In genomic region chr3:185914911-185915629, GRCh38 we compare ENCODE assay signal across 17 cellular contexts. TPM values are rescaled to one million over a fixed set of nuclear protein-coding genes. Genes with fewer than 3 reads are reported as not detected.
DNase-seq lines count a peak whose midpoint lies in the region; ATAC-seq and TF ChIP-seq lines count a peak whose summit lies in the region.
"Had no signal": no experiment of that assay in that cellular context is flagged by ENCODE, and none has a peak within 500 bp of the region (broad histone marks: within the 10 kb centered on the region; RNA-seq: fewer than 3 reads in every experiment).

No MANE protein-coding gene starts in this region.

- H3K27me3 Mint-ChIP-seq in MCF 10A (ENCODE audit: insufficient read depth, unreplicated experiment) (no peaks in the 10 kb centered on the region), endodermal cell (ENCODE audit: insufficient read depth) (no peaks in the 10 kb centered on the region)
- H3K27me3 Mint-ChIP-seq in stimulated activated naive B cell treated with anti-CD40 and anti-IgM and Interleukin-4, amounts not matched to agents 10 μg/mL and 1 μg/mL and 100 μg/mL, for 72 hours: no peaks in the 10 kb centered on the region

- H3K4me1 Mint-ChIP-seq in MCF 10A (ENCODE audit: insufficient read depth, unreplicated experiment) (no peaks in the 10 kb centered on the region), endodermal cell (no peaks in the 10 kb centered on the region)
- peaks cover 0 to 6% of the 10 kb centered on the region in 2 donors for H3K4me1 Mint-ChIP-seq in stimulated activated naive B cell treated with anti-CD40 and anti-IgM and Interleukin-4, amounts not matched to agents 10 μg/mL and 1 μg/mL and 100 μg/mL, for 72 hours

- POLR2A ChIA-PET in MCF 10A (lab: Yijun Ruan, JAX): interaction anchor here (0.6 to 5.4 kb wide), 8 partner anchors 12 to 468 kb away, joined by 3 to 91 read pairs (median 4); partner anchors contain the start of gene TRA2B

- TF ChIP-seq CTCF in MCF 10A (IDR thresholded peaks at IDR 0.05; ENCODE audit: unreplicated experiment) (no peak), mammary epithelial cell (conservative IDR thresholded peaks at IDR 0.05 in 1 of 2, IDR thresholded peaks at IDR 0.05 in 1 of 2; ENCODE audit: extremely low read depth in 1 of 2, insufficient read depth in 1 of 2, low read depth in 1 of 2, low read length in 2 of 2) (no peak), endodermal cell (conservative IDR thresholded peaks at IDR 0.05) (no peak)

- H3K9me3 Mint-ChIP-seq in MCF 10A (ENCODE audit: unreplicated experiment) (no peaks in the 10 kb centered on the region), endodermal cell (no peaks in the 10 kb centered on the region)
- H3K9me3 Mint-ChIP-seq in stimulated activated naive B cell treated with anti-CD40 and anti-IgM and Interleukin-4, amounts not matched to agents 10 μg/mL and 1 μg/mL and 100 μg/mL, for 72 hours: peaks cover 0 to 2% of the 10 kb centered on the region in 2 donors

- H3K27me3 ChIP-seq in mammary epithelial cell (ENCODE audit: insufficient read depth, low read length) (no peaks in the 10 kb centered on the region), endodermal cell (ENCODE audit: control insufficient read depth, insufficient read depth, low read length, poor library complexity, severe bottlenecking) (no peaks in the 10 kb centered on the region)
- H3K27me3 ChIP-seq: dorsolateral prefrontal cortex, spleen had no signal

- DNase-seq in MCF 10A (ENCODE audit: unreplicated experiment): no peak
- no peak for DNase-seq in mammary epithelial cell
- DNase-seq in NAMALWA (ENCODE audit: low spot score): peak; percentile 46
- no peak for DNase-seq in endodermal cell
- DNase-seq in stimulated activated naive B cell treated with anti-CD40 and anti-IgM and Interleukin-4, amounts not matched to agents 10 μg/mL and 1 μg/mL and 100 μg/mL, for 72 hours: no peak
- no peak for DNase-seq in NCI-H2196 treated with DMSO at 0.1 percent for 48 hours (lab: John Stamatoyannopoulos, UW; ENCODE audit: unreplicated experiment)
- DNase-seq: activated CD4-positive, alpha-beta T cell treated with anti-CD3 and anti-CD28 coated beads, Interleukin-2, amount 50 U/mL, for 4 hours; dorsolateral prefrontal cortex; hypothalamus; left cardiac atrium; NCI-H2029 treated with DMSO at 0.1 percent for 48 hours; NCI-H69; posterior cingulate gyrus; spleen had no signal

- intact Hi-C loops in MCF 10A (cut with micrococcal nuclease) (no loop called here), mammary epithelial cell (cut with micrococcal nuclease) (no loop called here)

- no peak overlapping the region for H3K27ac ChIP-seq in mammary epithelial cell (ENCODE audit: insufficient read depth, low read depth, low read length)
- no peak overlapping the region for H3K27ac ChIP-seq in endodermal cell (ENCODE audit: low read depth, low read length)

- H3K36me3 ChIP-seq in mammary epithelial cell (ENCODE audit: insufficient read depth, low read length): peaks cover 52% of the 10 kb centered on the region
- H3K36me3 ChIP-seq in endodermal cell (ENCODE audit: control insufficient read depth, insufficient read depth, low read length): peaks cover 73% of the 10 kb centered on the region

- H4K20me1 ChIP-seq in mammary epithelial cell (ENCODE audit: insufficient read depth, low read length): no peaks in the 10 kb centered on the region

- H3K9ac ChIP-seq in mammary epithelial cell (ENCODE audit: insufficient read depth, low read length): no peak overlapping the region
- no peak overlapping the region for H3K9ac ChIP-seq in endodermal cell (ENCODE audit: extremely low read depth, low read length, poor library complexity, severe bottlenecking)

- CTCF ChIA-PET in MCF 10A (lab: Yijun Ruan, JAX) (interaction anchor here (0.7 to 1.2 kb wide), 3 partner anchors 254 to 666 kb away, joined by 3 to 4 read pairs (median 3); no protein-coding TSS in a partner anchor), mammary epithelial cell (lab: Charles Lee; ENCODE audit: low non-redundant PET) (no interaction called here)

- no peak for ATAC-seq in stimulated activated naive B cell treated with anti-CD40 and anti-IgM and Interleukin-4, amounts not matched to agents 10 μg/mL and 1 μg/mL and 100 μg/mL, for 72 hours (replicated peaks)
- ATAC-seq in GM19023 (IDR thresholded peaks at IDR 0.05; ENCODE audit: unreplicated experiment): no peak
- no peak for ATAC-seq in HG02642 (IDR thresholded peaks at IDR 0.05; ENCODE audit: poor library complexity, unreplicated experiment)
- ATAC-seq: left cardiac atrium, Panc1 had no signal

- H3K4me2 ChIP-seq in mammary epithelial cell (ENCODE audit: insufficient read depth, low read depth, low read length): no peak overlapping the region

- H3K4me1 ChIP-seq in mammary epithelial cell (ENCODE audit: insufficient read depth, low read length): no peaks in the 10 kb centered on the region
- H3K4me1 ChIP-seq in endodermal cell (ENCODE audit: control insufficient read depth, insufficient read depth, low read length): no peaks in the 10 kb centered on the region
- H3K4me1 ChIP-seq: spleen had no signal

- H3K27ac Mint-ChIP-seq in MCF 10A (ENCODE audit: low read depth, unreplicated experiment) (peak overlapping the region; percentile 9), endodermal cell (peak overlapping the region; percentile 78)
- peak overlapping the region; percentile 44 for H3K27ac Mint-ChIP-seq in stimulated activated naive B cell treated with anti-CD40 and anti-IgM and Interleukin-4, amounts not matched to agents 10 μg/mL and 1 μg/mL and 100 μg/mL, for 72 hours

- WGBS in mammary epithelial cell (ENCODE audit: low coverage, missing lambda C conversion rate): 65% methylated on average over 6 of the region's 6 CpGs
- WGBS in endodermal cell (ENCODE audit: insufficient coverage in 1 of 2, insufficient read length in 1 of 2), 2 experiments: 95 to 98% methylated on average over 6 of the region's 6 CpGs

- no peak overlapping the region for H3K4me3 Mint-ChIP-seq in MCF 10A (ENCODE audit: unreplicated experiment)
- no peak overlapping the region for H3K4me3 Mint-ChIP-seq in endodermal cell
- no peak overlapping the region for H3K4me3 Mint-ChIP-seq in stimulated activated naive B cell treated with anti-CD40 and anti-IgM and Interleukin-4, amounts not matched to agents 10 μg/mL and 1 μg/mL and 100 μg/mL, for 72 hours

- dilution Hi-C loops in mammary epithelial cell (cut with HindIII; ENCODE audit: low sequenced_read_pairs): loop anchor here (5.0 kb wide), 1 partner anchor 77 kb away; no protein-coding TSS in a partner anchor

- H2AFZ ChIP-seq in mammary epithelial cell (ENCODE audit: low read depth, low read length): no peak overlapping the region

- in situ Hi-C loops in mammary epithelial cell (cut with MboI; ENCODE audit: low sequenced_read_pairs in 2 of 2): loop anchor here in 1 of 2 donors (25.0 kb wide), 1 partner anchor 253 kb away; no protein-coding TSS in a partner anchor

- H3K9me3 ChIP-seq in mammary epithelial cell (replicated peaks; ENCODE audit: insufficient read depth, low read length) (no peaks in the 10 kb centered on the region), endodermal cell (ENCODE audit: control insufficient read depth, low read length) (no peaks in the 10 kb centered on the region)
- H3K9me3 ChIP-seq: spleen had no signal

- H3K36me3 Mint-ChIP-seq in MCF 10A (ENCODE audit: insufficient read depth, unreplicated experiment) (peaks cover 85% of the 10 kb centered on the region), endodermal cell (ENCODE audit: low read depth) (peaks cover 57% of the 10 kb centered on the region)
- peaks cover 19 to 43% of the 10 kb centered on the region in 2 donors for H3K36me3 Mint-ChIP-seq in stimulated activated naive B cell treated with anti-CD40 and anti-IgM and Interleukin-4, amounts not matched to agents 10 μg/mL and 1 μg/mL and 100 μg/mL, for 72 hours

- peaks cover 58% of the 10 kb centered on the region for H3K79me2 ChIP-seq in mammary epithelial cell (ENCODE audit: insufficient read depth, low read length)

- BruUV-seq in MCF 10A (replicated peaks; lab: Mats Ljungman, UMichigan): no TSS peak
- BruUV-seq in mammary epithelial cell (replicated peaks; lab: Mats Ljungman, UMichigan): no TSS peak

- no peak overlapping the region for H3K4me3 ChIP-seq in mammary epithelial cell (replicated peaks in 1 of 3; ENCODE audit: insufficient read depth in 1 of 3, low read depth in 2 of 3, low read length in 3 of 3)
- no peak overlapping the region for H3K4me3 ChIP-seq in endodermal cell (ENCODE audit: low read length)
- H3K4me3 ChIP-seq: dorsolateral prefrontal cortex, spleen had no signal

RNA-seq across cellular contexts. Expression of gene TRA2B, which starts 22.7 kb away (rescaled TPM):
- total RNA-seq in MCF 10A (2022): 212 and 246 TPM in 2 replicates
- 100 to 1,000 TPM; 117 to 151 TPM for total RNA-seq in mammary epithelial cell
- polyA plus RNA-seq in mammary epithelial cell: 130 TPM
- polyA minus RNA-seq in mammary epithelial cell: 210 TPM
- total RNA-seq in endodermal cell: 100 to 1,000 TPM; 222 to 230 TPM
- polyA plus RNA-seq in endodermal cell (2013, experiment 1 of 2): 259 TPM
- polyA plus RNA-seq in endodermal cell (2013, experiment 2 of 2): 232 TPM

Comparison
In these comparisons a context has a peak if more than half of its experiments do, and no peak if none do; other contexts are left out.
1. H3K27ac Mint-ChIP-seq: peak in every context shown above with its lines; median percentile 78 in endodermal cell; 44 in stimulated activated naive B cell treated with anti-CD40 and anti-IgM and Interleukin-4, amounts not matched to agents 10 μg/mL and 1 μg/mL and 100 μg/mL, for 72 hours; 9 in MCF 10A.